In the genomic region with DNA sequence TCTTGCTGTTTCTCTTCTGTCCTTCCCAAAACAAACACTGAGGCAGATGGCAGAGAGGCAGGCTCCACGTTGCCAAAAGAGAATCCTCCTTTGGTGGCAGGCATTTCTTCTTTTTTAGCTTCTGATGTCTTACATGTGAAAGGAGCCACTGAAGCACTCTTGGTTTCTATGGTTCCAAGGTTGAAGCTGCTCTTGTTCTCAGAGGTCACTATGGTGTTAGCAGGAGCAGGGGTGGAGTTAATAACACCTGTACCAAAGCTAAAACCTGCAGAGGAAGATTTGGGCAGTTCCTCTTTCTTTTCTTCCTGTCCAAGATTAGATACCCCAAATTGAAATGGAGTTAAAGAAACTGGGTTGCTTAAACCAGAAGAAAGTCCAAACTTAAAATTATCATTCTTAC, we compare ENCODE assay signal across 14 cellular contexts. TPM values are rescaled to one million over a fixed set of nuclear protein-coding genes. Genes with fewer than 3 reads are reported as not detected.
DNase-seq lines count a peak whose midpoint lies in the region; ATAC-seq and TF ChIP-seq lines count a peak whose summit lies in the region.
"Had no signal": no experiment of that assay in that cellular context is flagged by ENCODE, and none has a peak within 500 bp of the region (broad histone marks: within the 10 kb centered on the region; RNA-seq: fewer than 3 reads in every experiment).

No MANE protein-coding gene starts in this region.

- H3K4ac ChIP-seq in neuronal stem cell (ENCODE audit: low read length) = no peak overlapping the region

- H3K9me3 ChIP-seq in GM23248 (ENCODE audit: low read depth) = no peaks in the 10 kb centered on the region
- no peaks in the 10 kb centered on the region for H3K9me3 ChIP-seq in neuronal stem cell (replicated peaks in 1 of 2; ENCODE audit: control insufficient read depth in 2 of 2, insufficient read depth in 1 of 2, low read depth in 1 of 2, low read length in 2 of 2)

- H2BK5ac ChIP-seq in neuronal stem cell (ENCODE audit: low read length) = no peak overlapping the region

- H2AFZ ChIP-seq in GM23248 (no peak overlapping the region), neuronal stem cell (ENCODE audit: low read length) (no peak overlapping the region)
- H2AFZ ChIP-seq: neural progenitor cell had no signal

- H3K36me3 ChIP-seq in GM23248 (ENCODE audit: low read depth) = peaks cover 60% of the 10 kb centered on the region
- peaks cover 20 to 100% of the 10 kb centered on the region in 2 donors for H3K36me3 ChIP-seq in neuronal stem cell (replicated peaks in 1 of 2; ENCODE audit: control insufficient read depth in 2 of 2, insufficient read depth in 2 of 2, low read length in 2 of 2)

- H3K4me2 ChIP-seq in GM23248 (ENCODE audit: unreplicated experiment) = no peak overlapping the region
- H3K4me2 ChIP-seq in neuronal stem cell (ENCODE audit: insufficient read depth, low read length, poor library complexity, severe bottlenecking) = no peak overlapping the region
- H3K4me2 ChIP-seq: neural progenitor cell had no signal

- no peaks in the 10 kb centered on the region for H3K27me3 ChIP-seq in GM23248 (replicated peaks; ENCODE audit: insufficient read depth)
- no peaks in the 10 kb centered on the region for H3K27me3 ChIP-seq in neuronal stem cell (ENCODE audit: control insufficient read depth in 3 of 3, insufficient read depth in 3 of 3, low read depth in 1 of 3, low read length in 3 of 3)
- H3K27me3 ChIP-seq: neural progenitor cell had no signal

- peak overlapping the region; percentile 33 for H3K27ac Mint-ChIP-seq in activated CD8-positive, alpha-beta memory T cell treated with anti-CD3 and anti-CD28 coated beads, Interleukin-2, amount 10 ng/mL, durations not matched to agents 7 days and 5 days
- H3K27ac Mint-ChIP-seq in HFFc6 (peak overlapping the region; percentile 52; the same call in 1 of the 2 replicates), IgD-negative memory B cell (peak overlapping the region in 2 of 3 donors; percentile 82), nephron progenitor cell (peak overlapping the region; percentile 59)
- H3K27ac Mint-ChIP-seq: neural progenitor cell had no signal

- DNase-seq in activated CD8-positive, alpha-beta memory T cell treated with anti-CD3 and anti-CD28 coated beads, Interleukin-2, amount 10 ng/mL, durations not matched to agents 7 days and 5 days = no peak
- DNase-seq in activated CD8-positive, alpha-beta memory T cell treated with anti-CD3 and anti-CD28 coated beads for 24 hours = no peak
- DNase-seq in HFFc6 (no peak), nephron progenitor cell (no peak), GM23248 (no peak), neuronal stem cell (ENCODE audit: low spot score) (no peak)
- no peak for DNase-seq in activated CD4-positive, CD25-positive, alpha-beta regulatory T cell (lab: John Stamatoyannopoulos, UW)
- DNase-seq: activated effector memory CD4-positive, alpha-beta T cell treated with Interleukin-2 at 50 U/mL for 16 hours; central memory CD4-positive, alpha-beta T cell; DND-41; islet precursor cell; NCI-H2227 treated with DMSO at 0.1 percent for 48 hours had no signal

- no peak overlapping the region for H2AK5ac ChIP-seq in neuronal stem cell (ENCODE audit: low read depth, low read length)

- peaks cover 63% of the 10 kb centered on the region for H3K36me3 Mint-ChIP-seq in activated CD8-positive, alpha-beta memory T cell treated with anti-CD3 and anti-CD28 coated beads, Interleukin-2, amount 10 ng/mL, durations not matched to agents 7 days and 5 days
- H3K36me3 Mint-ChIP-seq in HFFc6 (ENCODE audit: low read depth) (peaks cover 21% of the 10 kb centered on the region), IgD-negative memory B cell (peaks cover 3% of the 10 kb centered on the region), nephron progenitor cell (ENCODE audit: low read depth) (peaks cover 68% of the 10 kb centered on the region)

- no peaks in the 10 kb centered on the region for H3K9me3 Mint-ChIP-seq in activated CD8-positive, alpha-beta memory T cell treated with anti-CD3 and anti-CD28 coated beads, Interleukin-2, amount 10 ng/mL, durations not matched to agents 7 days and 5 days (ENCODE audit: low read depth)
- H3K9me3 Mint-ChIP-seq in HFFc6 = no peaks in the 10 kb centered on the region
- H3K9me3 Mint-ChIP-seq in IgD-negative memory B cell = no peaks in the 10 kb centered on the region
- H3K9me3 Mint-ChIP-seq in nephron progenitor cell = no peaks in the 10 kb centered on the region
- H3K9me3 Mint-ChIP-seq: neural progenitor cell had no signal

- in situ Hi-C loops in GM23248 (cut with MboI) = no loop called here

- no peak for ATAC-seq in activated CD8-positive, alpha-beta memory T cell treated with anti-CD3 and anti-CD28 coated beads, Interleukin-2, amount 10 ng/mL, durations not matched to agents 7 days and 5 days

- H3K9me2 ChIP-seq in GM23248 (ENCODE audit: insufficient read depth) = no peaks in the 10 kb centered on the region

- 17 to 21% methylated on average over 1 of the region's 1 CpG for WGBS in GM23248 (ENCODE audit: low coverage in 1 of 2, low lambda C conversion rate in 2 of 2, missing lambda C conversion rate in 2 of 2), 2 experiments
- WGBS in neuronal stem cell (ENCODE audit: extremely low coverage in 2 of 2, insufficient read length in 2 of 2, insufficient replicate concordance in 1 of 2), 2 donors = no CpG with 5 or more reads among the region's 1 CpG

- H4K8ac ChIP-seq in neuronal stem cell (ENCODE audit: low read depth, low read length) = no peak overlapping the region

- no peak overlapping the region for H3K9ac ChIP-seq in GM23248
- no peak overlapping the region for H3K9ac ChIP-seq in neuronal stem cell (ENCODE audit: low read depth, low read length, poor library complexity)
- H3K9ac ChIP-seq: neural progenitor cell had no signal

- no peaks in the 10 kb centered on the region for H3K27me3 Mint-ChIP-seq in activated CD8-positive, alpha-beta memory T cell treated with anti-CD3 and anti-CD28 coated beads, Interleukin-2, amount 10 ng/mL, durations not matched to agents 7 days and 5 days
- H3K27me3 Mint-ChIP-seq in HFFc6 (ENCODE audit: insufficient read depth) (no peaks in the 10 kb centered on the region; the same call in 1 of the 2 replicates), IgD-negative memory B cell (no peaks in the 10 kb centered on the region), nephron progenitor cell (ENCODE audit: low read depth, poor library complexity) (no peaks in the 10 kb centered on the region)

- H3K4me3 Mint-ChIP-seq in activated CD8-positive, alpha-beta memory T cell treated with anti-CD3 and anti-CD28 coated beads, Interleukin-2, amount 10 ng/mL, durations not matched to agents 7 days and 5 days = no peak overlapping the region
- H3K4me3 Mint-ChIP-seq in HFFc6 (no peak overlapping the region), IgD-negative memory B cell (peak overlapping the region in 1 of 4 donors; percentile 64), nephron progenitor cell (no peak overlapping the region)
- H3K4me3 Mint-ChIP-seq: neural progenitor cell had no signal

- peaks cover 6% of the 10 kb centered on the region for H3K79me1 ChIP-seq in neuronal stem cell (ENCODE audit: low read depth, low read length)

- H3K14ac ChIP-seq in neuronal stem cell (ENCODE audit: low read length) = no peak overlapping the region

- H4K20me1 ChIP-seq in GM23248 (ENCODE audit: insufficient read depth) = no peaks in the 10 kb centered on the region

- H3K4me3 ChIP-seq in GM23248 (no peak overlapping the region), neuronal stem cell (ENCODE audit: low read length in 2 of 2) (no peak overlapping the region)
- H3K4me3 ChIP-seq: neural progenitor cell had no signal

- H2BK15ac ChIP-seq in neuronal stem cell (ENCODE audit: low read length) = no peak overlapping the region

- CTCF ChIA-PET in activated CD8-positive, alpha-beta memory T cell treated with anti-CD3 and anti-CD28 coated beads, Interleukin-2, amount 10 ng/mL, durations not matched to agents 7 days and 5 days (lab: Charles Lee) = interaction anchor here (1.1 to 1.2 kb wide), 2 partner anchors 43 to 85 kb away, joined by 3 read pairs; no protein-coding TSS in a partner anchor

- no peak overlapping the region for H4K91ac ChIP-seq in neuronal stem cell (ENCODE audit: low read depth, low read length, poor library complexity)

- peaks cover 45% of the 10 kb centered on the region for H3K4me1 Mint-ChIP-seq in activated CD8-positive, alpha-beta memory T cell treated with anti-CD3 and anti-CD28 coated beads, Interleukin-2, amount 10 ng/mL, durations not matched to agents 7 days and 5 days
- H3K4me1 Mint-ChIP-seq in HFFc6 (ENCODE audit: low read depth) (peaks cover 13% of the 10 kb centered on the region), IgD-negative memory B cell (peaks cover 20 to 31% (median 25%) of the 10 kb centered on the region in 3 donors), nephron progenitor cell (peaks cover 19% of the 10 kb centered on the region)
- H3K4me1 Mint-ChIP-seq: neural progenitor cell had no signal

- no peak overlapping the region for H2BK12ac ChIP-seq in neuronal stem cell (ENCODE audit: low read length)

- H3K23ac ChIP-seq in neuronal stem cell (ENCODE audit: low read depth, low read length, poor library complexity) = no peak overlapping the region

- no peaks in the 10 kb centered on the region for H3F3A ChIP-seq in GM23248 (ENCODE audit: insufficient read depth)

- H3K4me1 ChIP-seq in GM23248 (ENCODE audit: insufficient read depth) (no peaks in the 10 kb centered on the region), neuronal stem cell (ENCODE audit: control insufficient read depth in 2 of 2, insufficient read depth in 1 of 2, low read depth in 1 of 2, low read length in 2 of 2) (no peaks in the 10 kb centered on the region)
- H3K4me1 ChIP-seq: neural progenitor cell had no signal

- H3K79me2 ChIP-seq in GM23248 (ENCODE audit: insufficient read depth) = peaks cover 85% of the 10 kb centered on the region

- no peak overlapping the region for H3K18ac ChIP-seq in neuronal stem cell (ENCODE audit: low read length)

- no peak for TF ChIP-seq CTCF in HFFc6 (IDR thresholded peaks at IDR 0.05)
- TF ChIP-seq CTCF in nephron progenitor cell (IDR thresholded peaks at IDR 0.05) = no peak

- H2BK120ac ChIP-seq in neuronal stem cell (ENCODE audit: low read depth, low read length) = no peak overlapping the region

- H3K27ac ChIP-seq in GM23248 = no peak overlapping the region
- H3K27ac ChIP-seq in neuronal stem cell (replicated peaks; ENCODE audit: low read length) = no peak overlapping the region
- H3K27ac ChIP-seq: neural progenitor cell had no signal

RNA-seq across cellular contexts. Expression of gene FAM8A1, which starts 28.8 kb away (rescaled TPM):
- 1 to 10 TPM; 7.0 to 9.0 TPM for total RNA-seq in activated CD8-positive, alpha-beta memory T cell treated with anti-CD3 and anti-CD28 coated beads, Interleukin-2, amount 10 ng/mL, durations not matched to agents 7 days and 5 days
- total RNA-seq in HFFc6 (2021; fragmentation: NEBNext Ultra II Directional; extraction: Animal tissue kit (Norgen Biotek cat#: 25700)) = 10 to 100 TPM; 17.8 to 24.3 (median 20.8) TPM
- 2.3 TPM for polyA plus RNA-seq in IgD-negative memory B cell
- total RNA-seq in GM23248 (2014; rRNA removed; shearing (Covaris generic)) = 25.4 and 28.4 TPM in 2 replicates
- 14.7 and 15.0 TPM in 2 replicates for polyA plus RNA-seq in GM23248 (2016; fragmentation: Nextera tagmentation; extraction: Ambion mirVana)
- 16.1 TPM for polyA plus RNA-seq in neuronal stem cell (2013, experiment 1 of 2)
- 16.3 TPM for polyA plus RNA-seq in neuronal stem cell (2013, experiment 2 of 2)
